Comparison of ENCODE assay signal across 19 cellular contexts in the genomic region with DNA sequence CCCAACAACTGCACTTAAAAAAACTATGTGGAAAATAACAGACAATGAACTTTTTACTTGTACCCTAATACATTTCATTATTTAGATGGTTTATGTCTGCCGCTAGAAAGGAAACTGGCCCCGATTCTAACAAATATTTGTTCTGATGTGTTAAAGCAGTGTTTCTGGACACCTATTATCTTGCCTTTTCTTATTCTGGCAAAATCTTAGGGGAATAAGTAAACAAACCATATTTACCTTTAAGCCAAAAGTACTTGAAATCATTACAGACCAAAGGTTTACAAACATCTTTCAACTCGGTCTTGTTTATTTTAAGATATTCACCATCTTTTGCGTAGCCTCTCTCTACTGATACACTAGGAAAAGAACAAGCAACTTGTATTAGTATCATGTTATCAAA. TPM values are rescaled to one million over a fixed set of nuclear protein-coding genes. Genes with fewer than 3 reads are reported as not detected.
A peak's percentile ranks its signal among the peaks of the same experiment; 100 is the strongest.
DNase-seq lines count a peak whose midpoint lies in the region; ATAC-seq, FAIRE-seq and TF ChIP-seq lines count a peak whose summit lies in the region.
"Had no signal": no experiment of that assay in that cellular context is flagged by ENCODE, and none has a peak within 500 bp of the region (broad histone marks: within the 10 kb centered on the region; RNA-seq: fewer than 3 reads in every experiment).

No MANE protein-coding gene starts in this region.

- CTCF ChIA-PET in A673 (lab: Charles Lee): no interaction called here

- H3K9me3 ChIP-seq in A673 (ENCODE audit: low read depth, low read length, poor library complexity, severe bottlenecking): no peaks in the 10 kb centered on the region
- no peaks in the 10 kb centered on the region for H3K9me3 ChIP-seq in gastrocnemius medialis
- H3K9me3 ChIP-seq: A549 had no signal

- ATAC-seq in left lobe of liver: peak; percentile 51
- ATAC-seq in gastrocnemius medialis: no peak
- no peak for ATAC-seq in GM21619 (IDR thresholded peaks at IDR 0.05; ENCODE audit: unreplicated experiment)
- ATAC-seq: A549 had no signal

- no peaks in the 10 kb centered on the region for H3K27me3 ChIP-seq in A673 (replicated peaks; ENCODE audit: insufficient read depth, low read depth, low read length, poor library complexity)
- no peaks in the 10 kb centered on the region for H3K27me3 ChIP-seq in gastrocnemius medialis

- DNase-seq in A673 (ENCODE audit: low spot score) (no peak), left lobe of liver (ENCODE audit: low spot score) (no peak), gastrocnemius medialis (no peak), foreskin melanocyte (no peak)
- DNase-seq: 8988T; C1 segment of cervical spinal cord; Calu3; CD4-positive, alpha-beta memory T cell; DMS53; DMS79 treated with DMSO at 0.1 percent for 48 hours; GF-D8; GM23248; H7; HCEC 1CT had no signal

- FAIRE-seq in TTC549 (lab: Jason Lieb, UNC): peak; percentile 92
- FAIRE-seq: A549, GM12892, H1 had no signal

- H3K4me1 ChIP-seq in A673 (ENCODE audit: insufficient read depth, low read length, poor library complexity, severe bottlenecking) (peaks cover 48% of the 10 kb centered on the region), gastrocnemius medialis (no peaks in the 10 kb centered on the region)
- H3K4me1 ChIP-seq: A549 had no signal

- BruUV-seq in A673 (replicated peaks; lab: Mats Ljungman, UMichigan): no TSS peak

- TF ChIP-seq CTCF in A673 (conservative IDR thresholded peaks at IDR 0.05; ENCODE audit: low read depth, low read length): no peak
- TF ChIP-seq CTCF in gastrocnemius medialis (IDR thresholded peaks at IDR 0.05 in 4 of 5, conservative IDR thresholded peaks at IDR 0.05 in 1 of 5): no peak

- H3K27ac ChIP-seq in A673 (ENCODE audit: low read depth, low read length, poor library complexity, severe bottlenecking): peak overlapping the region; percentile 70
- H3K27ac ChIP-seq in gastrocnemius medialis: no peak overlapping the region
- H3K27ac ChIP-seq: A549, GM23248 had no signal

- intact Hi-C loops in A673 (cut with micrococcal nuclease; ENCODE audit: unreplicated experiment) (no loop called here), gastrocnemius medialis (cut with DNase I; ENCODE audit: low total_unique reads) (no loop called here)

- no peak overlapping the region for H3K4me3 ChIP-seq in A673 (ENCODE audit: low read depth, low read length, poor library complexity, severe bottlenecking)
- no peak overlapping the region for H3K4me3 ChIP-seq in gastrocnemius medialis
- H3K4me3 ChIP-seq: A549, GM23248 had no signal

- in situ Hi-C loops in gastrocnemius medialis (cut with MboI; ENCODE audit: low sequenced_read_pairs in 4 of 4): no loop called here

- POLR2A ChIA-PET in A673 (lab: Charles Lee; ENCODE audit: low non-redundant PET): no interaction called here

- H3K36me3 ChIP-seq in A673 (ENCODE audit: insufficient read depth, low read length, poor library complexity, severe bottlenecking) (no peaks in the 10 kb centered on the region), gastrocnemius medialis (no peaks in the 10 kb centered on the region)

- no peak for TF ChIP-seq POLR2A in gastrocnemius medialis (IDR thresholded peaks at IDR 0.05)

RNA-seq across cellular contexts. Expression of a gene that starts 11.8 kb away (rescaled TPM):
- 28.9 and 33.2 TPM in 2 replicates for total RNA-seq in A673 (2021)
- not detected for total RNA-seq in left lobe of liver
- under 1 TPM in 1 of 4 donors, not detected in 3; 0.16 TPM for total RNA-seq in gastrocnemius medialis
- total RNA-seq: Calu3; CD4-positive, alpha-beta memory T cell; H1; H7 had no signal

RNA-seq across cellular contexts. Expression of a gene that starts 29.2 kb away (rescaled TPM):
- total RNA-seq in A673 (2021) (18.3 and 20.4 TPM in 2 replicates), left lobe of liver (not detected), gastrocnemius medialis (not detected)
- total RNA-seq: Calu3; CD4-positive, alpha-beta memory T cell; H7 had no signal

Comparison
In these comparisons a context has a peak if more than half of its experiments do, and no peak if none do; other contexts are left out.
1. RNA of a gene that starts 11.8 kb away (total RNA-seq): 28.9 to 33.2 TPM in A673; not detected in left lobe of liver (single experiment) and 0.16 TPM in gastrocnemius medialis; every median in the first group is over 10 times any median in the second.
2. RNA of a gene that starts 29.2 kb away (total RNA-seq): 18.3 to 20.4 TPM in A673; not detected in left lobe of liver (single experiment) and not detected in gastrocnemius medialis; every median in the first group is over 10 times any median in the second.